ENCODE assay signal across 10 cellular contexts in genomic region chr3:4508048-4508981, GRCh38. TPM values are rescaled to one million over a fixed set of nuclear protein-coding genes. Genes with fewer than 3 reads are reported as not detected.
A peak's percentile ranks its signal among the peaks of the same experiment; 100 is the strongest.
DNase-seq lines count a peak whose midpoint lies in the region; ATAC-seq and TF ChIP-seq lines count a peak whose summit lies in the region.
"Had no signal": no experiment of that assay in that cellular context is flagged by ENCODE, and none has a peak within 500 bp of the region (broad histone marks: within the 10 kb centered on the region; RNA-seq: fewer than 3 reads in every experiment).

No MANE protein-coding gene starts in this region.

- H3K27me3 ChIP-seq in endodermal cell (ENCODE audit: control insufficient read depth, insufficient read depth, low read length, poor library complexity, severe bottlenecking) = no peaks in the 10 kb centered on the region
- no peaks in the 10 kb centered on the region for H3K27me3 ChIP-seq in effector memory CD4-positive, alpha-beta T cell (replicated peaks; ENCODE audit: control insufficient read depth, insufficient read depth, low read length, poor library complexity, severe bottlenecking)
- H3K27me3 ChIP-seq in brain microvascular endothelial cell (replicated peaks) = no peaks in the 10 kb centered on the region

- no peaks in the 10 kb centered on the region for H3K36me3 Mint-ChIP-seq in endodermal cell (ENCODE audit: low read depth)

- H3K9me3 Mint-ChIP-seq in endodermal cell = no peaks in the 10 kb centered on the region
- H3K9me3 Mint-ChIP-seq: activated naive CD4-positive, alpha-beta T cell treated with anti-CD3 and anti-CD28 coated beads, Interleukin-2, amount 50 U/mL, for 24 hours had no signal

- no peak overlapping the region for H3K4me3 Mint-ChIP-seq in endodermal cell
- H3K4me3 Mint-ChIP-seq: activated naive CD4-positive, alpha-beta T cell treated with anti-CD3 and anti-CD28 coated beads, Interleukin-2, amount 50 U/mL, for 24 hours had no signal

- H3K36me3 ChIP-seq in endodermal cell (ENCODE audit: control insufficient read depth, insufficient read depth, low read length) = no peaks in the 10 kb centered on the region
- no peaks in the 10 kb centered on the region for H3K36me3 ChIP-seq in effector memory CD4-positive, alpha-beta T cell (ENCODE audit: control insufficient read depth, insufficient read depth, low read length)
- no peaks in the 10 kb centered on the region for H3K36me3 ChIP-seq in brain microvascular endothelial cell (replicated peaks)

- peaks cover 20% of the 10 kb centered on the region for H3K4me1 ChIP-seq in endodermal cell (ENCODE audit: control insufficient read depth, insufficient read depth, low read length)
- no peaks in the 10 kb centered on the region for H3K4me1 ChIP-seq in effector memory CD4-positive, alpha-beta T cell (ENCODE audit: control insufficient read depth, insufficient read depth, low read length, poor library complexity, severe bottlenecking)

- no peak overlapping the region for H3K4me3 ChIP-seq in endodermal cell (ENCODE audit: low read length)
- H3K4me3 ChIP-seq in effector memory CD4-positive, alpha-beta T cell (ENCODE audit: insufficient read depth, low read depth, low read length, poor library complexity, severe bottlenecking) = no peak overlapping the region
- no peak overlapping the region for H3K4me3 ChIP-seq in brain microvascular endothelial cell (ENCODE audit: low read depth, low read length)
- H3K4me3 ChIP-seq: SK-N-MC had no signal

- ATAC-seq in GM21367 (IDR thresholded peaks at IDR 0.05; ENCODE audit: unreplicated experiment) (peak; percentile 61), HG03108 (IDR thresholded peaks at IDR 0.05; ENCODE audit: unreplicated experiment) (peak; percentile 57)

- peaks cover 33% of the 10 kb centered on the region for H3K4me1 Mint-ChIP-seq in endodermal cell

- H3K27ac ChIP-seq in endodermal cell (ENCODE audit: low read depth, low read length) = no peak overlapping the region
- H3K27ac ChIP-seq in effector memory CD4-positive, alpha-beta T cell (ENCODE audit: insufficient read depth, low read length, poor library complexity, severe bottlenecking) = no peak overlapping the region
- H3K27ac ChIP-seq in brain microvascular endothelial cell = no peak overlapping the region
- H3K27ac ChIP-seq: SK-N-MC had no signal

- DNase-seq in GM13977 (ENCODE audit: low spot score) (peak; percentile 34), endodermal cell (peak; percentile 67), KG1 (lab: John Stamatoyannopoulos, UW) (no peak), head of caudate nucleus (no peak), brain microvascular endothelial cell (no peak)
- DNase-seq in effector memory CD4-positive, alpha-beta T cell = no peak

- H3K27ac Mint-ChIP-seq in endodermal cell = no peak overlapping the region
- H3K27ac Mint-ChIP-seq: activated naive CD4-positive, alpha-beta T cell treated with anti-CD3 and anti-CD28 coated beads, Interleukin-2, amount 50 U/mL, for 24 hours had no signal

- no peak overlapping the region for H3K9ac ChIP-seq in endodermal cell (ENCODE audit: extremely low read depth, low read length, poor library complexity, severe bottlenecking)

- TF ChIP-seq CTCF in GM13977 (IDR thresholded peaks at IDR 0.05; ENCODE audit: extremely low read depth, insufficient read depth, missing control alignments) (no peak), endodermal cell (conservative IDR thresholded peaks at IDR 0.05) (peak; percentile 31), brain microvascular endothelial cell (IDR thresholded peaks at IDR 0.05; ENCODE audit: low read depth, low read length, missing control alignments) (no peak)

- no peaks in the 10 kb centered on the region for H3K9me3 ChIP-seq in endodermal cell (ENCODE audit: control insufficient read depth, low read length)
- no peaks in the 10 kb centered on the region for H3K9me3 ChIP-seq in effector memory CD4-positive, alpha-beta T cell (ENCODE audit: control insufficient read depth, low read length)

- WGBS in endodermal cell (ENCODE audit: insufficient coverage in 1 of 2, insufficient read length in 1 of 2), 2 experiments = 66 to 71% methylated on average over 6 to 8 of the region's 8 CpGs

- in situ Hi-C loops in GM13977 (cut with MboI; ENCODE audit: low pct_unique_long_range_greater_than_20kb, low sequenced_read_pairs, unreplicated experiment) (no loop called here), brain microvascular endothelial cell (cut with HindIII; ENCODE audit: low pct_ligation_motif_present, low sequenced_read_pairs) (no loop called here)

- H3K27me3 Mint-ChIP-seq in endodermal cell (ENCODE audit: insufficient read depth) = no peaks in the 10 kb centered on the region
- H3K27me3 Mint-ChIP-seq: activated naive CD4-positive, alpha-beta T cell treated with anti-CD3 and anti-CD28 coated beads, Interleukin-2, amount 50 U/mL, for 24 hours had no signal

- intact Hi-C loops in head of caudate nucleus (cut with DNase I) = no loop called here

RNA-seq across cellular contexts. Expression of gene ITPR1, which starts 15.2 kb away (rescaled TPM):
- 1 to 10 TPM; 5.9 TPM for total RNA-seq in endodermal cell
- polyA plus RNA-seq in endodermal cell (2013, experiment 1 of 2) = 4.1 TPM
- 5.7 TPM for polyA plus RNA-seq in endodermal cell (2013, experiment 2 of 2)

RNA-seq across cellular contexts. Expression of gene SUMF1, which starts 41.2 kb away (rescaled TPM):
- 10 to 100 TPM; 18.4 to 18.6 TPM for total RNA-seq in endodermal cell
- polyA plus RNA-seq in endodermal cell (2013, experiment 1 of 2) = 9.8 TPM
- polyA plus RNA-seq in endodermal cell (2013, experiment 2 of 2) = 10.0 TPM

Comparison
In these comparisons a context has a peak if more than half of its experiments do, and no peak if none do; other contexts are left out.
1. DNase-seq: peak in GM13977 (single experiment) and endodermal cell (single experiment); none in KG1 (single experiment), effector memory CD4-positive, alpha-beta T cell (0 of 3), head of caudate nucleus (0 of 42) and brain microvascular endothelial cell (single experiment).